In the genomic region with DNA sequence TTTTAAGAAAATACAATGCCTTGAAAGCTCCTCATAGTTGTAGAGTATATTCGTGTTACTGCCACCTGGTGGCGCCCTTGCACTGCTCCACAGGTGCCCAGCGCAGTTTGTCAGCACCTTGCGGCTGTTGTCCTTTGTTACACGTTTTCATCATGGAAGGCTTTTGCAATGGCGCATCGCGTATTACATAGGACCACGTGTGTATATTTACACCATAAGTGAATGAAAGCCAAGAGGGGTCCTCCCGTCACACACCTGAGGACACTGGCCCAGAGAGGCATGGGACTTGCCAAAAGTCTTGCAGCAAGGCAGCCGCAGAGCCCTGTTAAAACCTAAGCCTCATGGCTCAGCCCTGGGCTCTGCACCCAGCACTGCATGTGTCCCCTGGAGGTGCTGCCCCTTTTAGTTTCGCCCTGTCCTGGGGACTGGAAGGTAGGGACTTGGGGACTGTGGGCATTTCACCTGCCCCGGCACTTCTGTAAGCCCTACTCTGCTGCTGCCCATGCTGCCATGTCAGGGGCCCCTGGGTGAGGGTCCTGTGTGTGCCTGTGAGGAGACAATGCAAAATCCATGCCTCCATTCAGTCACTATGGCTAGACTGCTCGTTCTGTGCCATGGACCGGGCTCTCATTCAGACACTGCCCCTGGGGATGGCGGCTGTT, we compare ENCODE assay signal across 1 cellular context.
TF ChIP-seq lines count a peak whose summit lies in the region.

No MANE protein-coding gene starts in this region.

TF ChIP-seq in K562, 482 proteins besides CTCF, POLR2A, EP300 and RAD21 (continued from another document and continues in another):
- TF ChIP-seq CUX1 (CRISPR knock-in tag; IDR thresholded peaks at IDR 0.05) (no peak), MAX (CRISPR knock-in tag; IDR thresholded peaks at IDR 0.05) (peak; percentile 42; the same call in 1 of the 2 replicates), E2F4 (CRISPR knock-in tag; IDR thresholded peaks at IDR 0.05; ENCODE audit: low read depth) (no peak), DACH1 (IDR thresholded peaks at IDR 0.05; ENCODE audit: partially characterized antibody) (no peak), SMAD2 (IDR thresholded peaks at IDR 0.05; ENCODE audit: low read depth, low read length) (no peak), NELFE (IDR thresholded peaks at IDR 0.05; ENCODE audit: insufficient read depth, insufficient read length) (no peak), SMAD4 (CRISPR knock-in tag; conservative IDR thresholded peaks at IDR 0.05) (no peak), HNRNPUL1 (IDR thresholded peaks at IDR 0.05; ENCODE audit: low read length) (no peak), CBX1 (IDR thresholded peaks at IDR 0.05; ENCODE audit: low read depth) (no peak), NR3C1 (CRISPR knock-in tag; IDR thresholded peaks at IDR 0.05) (no peak), E2F6 (IDR thresholded peaks at IDR 0.05; ENCODE audit: borderline replicate concordance in 1 of 2, extremely low read depth in 1 of 2, insufficient read depth in 1 of 2, insufficient read length in 1 of 2, low read depth in 1 of 2, low read length in 1 of 2, poor library complexity in 1 of 2, severe bottlenecking in 1 of 2) (no peak), ZBTB17 (CRISPR knock-in tag; IDR thresholded peaks at IDR 0.05) (no peak)
- TF ChIP-seq, protein P1, sequence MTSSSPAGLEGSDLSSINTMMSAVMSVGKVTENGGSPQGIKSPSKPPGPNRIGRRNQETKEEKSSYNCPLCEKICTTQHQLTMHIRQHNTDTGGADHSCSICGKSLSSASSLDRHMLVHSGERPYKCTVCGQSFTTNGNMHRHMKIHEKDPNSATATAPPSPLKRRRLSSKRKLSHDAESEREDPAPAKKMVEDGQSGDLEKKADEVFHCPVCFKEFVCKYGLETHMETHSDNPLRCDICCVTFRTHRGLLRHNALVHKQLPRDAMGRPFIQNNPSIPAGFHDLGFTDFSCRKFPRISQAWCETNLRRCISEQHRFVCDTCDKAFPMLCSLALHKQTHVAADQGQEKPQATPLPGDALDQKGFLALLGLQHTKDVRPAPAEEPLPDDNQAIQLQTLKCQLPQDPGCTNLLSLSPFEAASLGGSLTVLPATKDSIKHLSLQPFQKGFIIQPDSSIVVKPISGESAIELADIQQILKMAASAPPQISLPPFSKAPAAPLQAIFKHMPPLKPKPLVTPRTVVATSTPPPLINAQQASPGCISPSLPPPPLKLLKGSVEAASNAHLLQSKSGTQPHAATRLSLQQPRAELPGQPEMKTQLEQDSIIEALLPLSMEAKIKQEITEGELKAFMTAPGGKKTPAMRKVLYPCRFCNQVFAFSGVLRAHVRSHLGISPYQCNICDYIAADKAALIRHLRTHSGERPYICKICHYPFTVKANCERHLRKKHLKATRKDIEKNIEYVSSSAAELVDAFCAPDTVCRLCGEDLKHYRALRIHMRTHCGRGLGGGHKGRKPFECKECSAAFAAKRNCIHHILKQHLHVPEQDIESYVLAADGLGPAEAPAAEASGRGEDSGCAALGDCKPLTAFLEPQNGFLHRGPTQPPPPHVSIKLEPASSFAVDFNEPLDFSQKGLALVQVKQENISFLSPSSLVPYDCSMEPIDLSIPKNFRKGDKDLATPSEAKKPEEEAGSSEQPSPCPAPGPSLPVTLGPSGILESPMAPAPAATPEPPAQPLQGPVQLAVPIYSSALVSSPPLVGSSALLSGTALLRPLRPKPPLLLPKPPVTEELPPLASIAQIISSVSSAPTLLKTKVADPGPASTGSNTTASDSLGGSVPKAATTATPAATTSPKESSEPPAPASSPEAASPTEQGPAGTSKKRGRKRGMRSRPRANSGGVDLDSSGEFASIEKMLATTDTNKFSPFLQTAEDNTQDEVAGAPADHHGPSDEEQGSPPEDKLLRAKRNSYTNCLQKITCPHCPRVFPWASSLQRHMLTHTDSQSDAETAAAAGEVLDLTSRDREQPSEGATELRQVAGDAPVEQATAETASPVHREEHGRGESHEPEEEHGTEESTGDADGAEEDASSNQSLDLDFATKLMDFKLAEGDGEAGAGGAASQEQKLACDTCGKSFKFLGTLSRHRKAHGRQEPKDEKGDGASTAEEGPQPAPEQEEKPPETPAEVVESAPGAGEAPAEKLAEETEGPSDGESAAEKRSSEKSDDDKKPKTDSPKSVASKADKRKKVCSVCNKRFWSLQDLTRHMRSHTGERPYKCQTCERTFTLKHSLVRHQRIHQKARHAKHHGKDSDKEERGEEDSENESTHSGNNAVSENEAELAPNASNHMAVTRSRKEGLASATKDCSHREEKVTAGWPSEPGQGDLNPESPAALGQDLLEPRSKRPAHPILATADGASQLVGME (CRISPR knock-in tag; IDR thresholded peaks at IDR 0.05), result no peak
- TF ChIP-seq, protein P2, sequence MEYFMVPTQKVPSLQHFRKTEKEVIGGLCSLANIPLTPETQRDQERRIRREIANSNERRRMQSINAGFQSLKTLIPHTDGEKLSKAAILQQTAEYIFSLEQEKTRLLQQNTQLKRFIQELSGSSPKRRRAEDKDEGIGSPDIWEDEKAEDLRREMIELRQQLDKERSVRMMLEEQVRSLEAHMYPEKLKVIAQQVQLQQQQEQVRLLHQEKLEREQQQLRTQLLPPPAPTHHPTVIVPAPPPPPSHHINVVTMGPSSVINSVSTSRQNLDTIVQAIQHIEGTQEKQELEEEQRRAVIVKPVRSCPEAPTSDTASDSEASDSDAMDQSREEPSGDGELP (CRISPR knock-in tag; IDR thresholded peaks at IDR 0.05; ENCODE audit: borderline replicate concordance), result peak; percentile 17; the same call in 1 of the 2 replicates
- TF ChIP-seq, protein P3, sequence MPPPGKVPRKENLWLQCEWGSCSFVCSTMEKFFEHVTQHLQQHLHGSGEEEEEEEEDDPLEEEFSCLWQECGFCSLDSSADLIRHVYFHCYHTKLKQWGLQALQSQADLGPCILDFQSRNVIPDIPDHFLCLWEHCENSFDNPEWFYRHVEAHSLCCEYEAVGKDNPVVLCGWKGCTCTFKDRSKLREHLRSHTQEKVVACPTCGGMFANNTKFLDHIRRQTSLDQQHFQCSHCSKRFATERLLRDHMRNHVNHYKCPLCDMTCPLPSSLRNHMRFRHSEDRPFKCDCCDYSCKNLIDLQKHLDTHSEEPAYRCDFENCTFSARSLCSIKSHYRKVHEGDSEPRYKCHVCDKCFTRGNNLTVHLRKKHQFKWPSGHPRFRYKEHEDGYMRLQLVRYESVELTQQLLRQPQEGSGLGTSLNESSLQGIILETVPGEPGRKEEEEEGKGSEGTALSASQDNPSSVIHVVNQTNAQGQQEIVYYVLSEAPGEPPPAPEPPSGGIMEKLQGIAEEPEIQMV (tag; conservative IDR thresholded peaks at IDR 0.05; ENCODE audit: low read depth), result no peak
- TF ChIP-seq, protein P4, sequence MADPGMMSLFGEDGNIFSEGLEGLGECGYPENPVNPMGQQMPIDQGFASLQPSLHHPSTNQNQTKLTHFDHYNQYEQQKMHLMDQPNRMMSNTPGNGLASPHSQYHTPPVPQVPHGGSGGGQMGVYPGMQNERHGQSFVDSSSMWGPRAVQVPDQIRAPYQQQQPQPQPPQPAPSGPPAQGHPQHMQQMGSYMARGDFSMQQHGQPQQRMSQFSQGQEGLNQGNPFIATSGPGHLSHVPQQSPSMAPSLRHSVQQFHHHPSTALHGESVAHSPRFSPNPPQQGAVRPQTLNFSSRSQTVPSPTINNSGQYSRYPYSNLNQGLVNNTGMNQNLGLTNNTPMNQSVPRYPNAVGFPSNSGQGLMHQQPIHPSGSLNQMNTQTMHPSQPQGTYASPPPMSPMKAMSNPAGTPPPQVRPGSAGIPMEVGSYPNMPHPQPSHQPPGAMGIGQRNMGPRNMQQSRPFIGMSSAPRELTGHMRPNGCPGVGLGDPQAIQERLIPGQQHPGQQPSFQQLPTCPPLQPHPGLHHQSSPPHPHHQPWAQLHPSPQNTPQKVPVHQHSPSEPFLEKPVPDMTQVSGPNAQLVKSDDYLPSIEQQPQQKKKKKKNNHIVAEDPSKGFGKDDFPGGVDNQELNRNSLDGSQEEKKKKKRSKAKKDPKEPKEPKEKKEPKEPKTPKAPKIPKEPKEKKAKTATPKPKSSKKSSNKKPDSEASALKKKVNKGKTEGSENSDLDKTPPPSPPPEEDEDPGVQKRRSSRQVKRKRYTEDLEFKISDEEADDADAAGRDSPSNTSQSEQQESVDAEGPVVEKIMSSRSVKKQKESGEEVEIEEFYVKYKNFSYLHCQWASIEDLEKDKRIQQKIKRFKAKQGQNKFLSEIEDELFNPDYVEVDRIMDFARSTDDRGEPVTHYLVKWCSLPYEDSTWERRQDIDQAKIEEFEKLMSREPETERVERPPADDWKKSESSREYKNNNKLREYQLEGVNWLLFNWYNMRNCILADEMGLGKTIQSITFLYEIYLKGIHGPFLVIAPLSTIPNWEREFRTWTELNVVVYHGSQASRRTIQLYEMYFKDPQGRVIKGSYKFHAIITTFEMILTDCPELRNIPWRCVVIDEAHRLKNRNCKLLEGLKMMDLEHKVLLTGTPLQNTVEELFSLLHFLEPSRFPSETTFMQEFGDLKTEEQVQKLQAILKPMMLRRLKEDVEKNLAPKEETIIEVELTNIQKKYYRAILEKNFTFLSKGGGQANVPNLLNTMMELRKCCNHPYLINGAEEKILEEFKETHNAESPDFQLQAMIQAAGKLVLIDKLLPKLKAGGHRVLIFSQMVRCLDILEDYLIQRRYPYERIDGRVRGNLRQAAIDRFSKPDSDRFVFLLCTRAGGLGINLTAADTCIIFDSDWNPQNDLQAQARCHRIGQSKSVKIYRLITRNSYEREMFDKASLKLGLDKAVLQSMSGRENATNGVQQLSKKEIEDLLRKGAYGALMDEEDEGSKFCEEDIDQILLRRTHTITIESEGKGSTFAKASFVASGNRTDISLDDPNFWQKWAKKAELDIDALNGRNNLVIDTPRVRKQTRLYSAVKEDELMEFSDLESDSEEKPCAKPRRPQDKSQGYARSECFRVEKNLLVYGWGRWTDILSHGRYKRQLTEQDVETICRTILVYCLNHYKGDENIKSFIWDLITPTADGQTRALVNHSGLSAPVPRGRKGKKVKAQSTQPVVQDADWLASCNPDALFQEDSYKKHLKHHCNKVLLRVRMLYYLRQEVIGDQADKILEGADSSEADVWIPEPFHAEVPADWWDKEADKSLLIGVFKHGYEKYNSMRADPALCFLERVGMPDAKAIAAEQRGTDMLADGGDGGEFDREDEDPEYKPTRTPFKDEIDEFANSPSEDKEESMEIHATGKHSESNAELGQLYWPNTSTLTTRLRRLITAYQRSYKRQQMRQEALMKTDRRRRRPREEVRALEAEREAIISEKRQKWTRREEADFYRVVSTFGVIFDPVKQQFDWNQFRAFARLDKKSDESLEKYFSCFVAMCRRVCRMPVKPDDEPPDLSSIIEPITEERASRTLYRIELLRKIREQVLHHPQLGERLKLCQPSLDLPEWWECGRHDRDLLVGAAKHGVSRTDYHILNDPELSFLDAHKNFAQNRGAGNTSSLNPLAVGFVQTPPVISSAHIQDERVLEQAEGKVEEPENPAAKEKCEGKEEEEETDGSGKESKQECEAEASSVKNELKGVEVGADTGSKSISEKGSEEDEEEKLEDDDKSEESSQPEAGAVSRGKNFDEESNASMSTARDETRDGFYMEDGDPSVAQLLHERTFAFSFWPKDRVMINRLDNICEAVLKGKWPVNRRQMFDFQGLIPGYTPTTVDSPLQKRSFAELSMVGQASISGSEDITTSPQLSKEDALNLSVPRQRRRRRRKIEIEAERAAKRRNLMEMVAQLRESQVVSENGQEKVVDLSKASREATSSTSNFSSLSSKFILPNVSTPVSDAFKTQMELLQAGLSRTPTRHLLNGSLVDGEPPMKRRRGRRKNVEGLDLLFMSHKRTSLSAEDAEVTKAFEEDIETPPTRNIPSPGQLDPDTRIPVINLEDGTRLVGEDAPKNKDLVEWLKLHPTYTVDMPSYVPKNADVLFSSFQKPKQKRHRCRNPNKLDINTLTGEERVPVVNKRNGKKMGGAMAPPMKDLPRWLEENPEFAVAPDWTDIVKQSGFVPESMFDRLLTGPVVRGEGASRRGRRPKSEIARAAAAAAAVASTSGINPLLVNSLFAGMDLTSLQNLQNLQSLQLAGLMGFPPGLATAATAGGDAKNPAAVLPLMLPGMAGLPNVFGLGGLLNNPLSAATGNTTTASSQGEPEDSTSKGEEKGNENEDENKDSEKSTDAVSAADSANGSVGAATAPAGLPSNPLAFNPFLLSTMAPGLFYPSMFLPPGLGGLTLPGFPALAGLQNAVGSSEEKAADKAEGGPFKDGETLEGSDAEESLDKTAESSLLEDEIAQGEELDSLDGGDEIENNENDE (IDR thresholded peaks at IDR 0.05; ENCODE audit: low read depth, low read length), result no peak
